In the genomic region with DNA sequence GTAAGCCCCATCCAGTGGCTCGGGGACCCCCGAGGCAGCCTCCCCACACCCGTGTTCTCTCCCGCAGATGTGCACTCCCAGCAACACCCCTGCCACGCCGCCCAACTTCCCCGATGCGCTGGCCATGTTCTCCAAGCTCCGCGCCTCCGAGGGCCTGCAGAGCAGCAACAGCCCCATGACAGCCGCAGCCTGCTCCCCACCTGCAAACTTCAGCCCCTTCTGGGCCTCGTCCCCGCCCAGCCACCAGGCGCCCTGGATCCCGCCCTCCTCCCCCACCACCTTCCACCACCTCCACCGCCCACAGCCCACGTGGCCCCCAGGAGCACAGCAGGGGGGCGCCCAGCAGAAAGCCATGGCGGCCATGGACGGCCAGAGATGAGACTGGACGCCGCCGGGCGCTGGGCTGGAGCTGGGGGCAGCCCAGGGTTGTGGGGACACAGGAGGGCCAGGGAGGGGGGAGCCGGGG, we compare ENCODE assay signal across 1 cellular context.
TF ChIP-seq lines count a peak whose summit lies in the region.

No MANE protein-coding gene starts in this region.

TF ChIP-seq in GM12878, 131 proteins besides CTCF, POLR2A, EP300 and RAD21:
- TF ChIP-seq SP1 (IDR thresholded peaks at IDR 0.05; ENCODE audit: low read depth, low read length): no peak
- 0 out of 2 replicates have a peak, but pooled peaks have one; percentile 12 for TF ChIP-seq NKRF (conservative IDR thresholded peaks at IDR 0.05)
- no peak for TF ChIP-seq ZBTB33 (IDR thresholded peaks at IDR 0.05)
- TF ChIP-seq ZNF274 (IDR thresholded peaks at IDR 0.05; ENCODE audit: insufficient read depth, insufficient read length): no peak
- peak; percentile 52; the same call in 1 of the 2 replicates for TF ChIP-seq BACH1 (IDR thresholded peaks at IDR 0.05; ENCODE audit: borderline replicate concordance)
- peak in 1 of 2 experiments; percentile 63; a peak in 2 of 3 replicates for TF ChIP-seq EGR1 (IDR thresholded peaks at IDR 0.05; ENCODE audit: borderline replicate concordance in 1 of 2, low read depth in 2 of 2, low read length in 2 of 2)
- TF ChIP-seq YY1 (IDR thresholded peaks at IDR 0.05; ENCODE audit: low read depth, low read length): peak; percentile 87
- 0 out of 3 replicates have a peak, but pooled peaks have one; percentile 12 for TF ChIP-seq POU2F2 (IDR thresholded peaks at IDR 0.05; ENCODE audit: borderline replicate concordance, low read depth, low read length)
- TF ChIP-seq NR2C1 (IDR thresholded peaks at IDR 0.05): no peak
- TF ChIP-seq FOXK2 (IDR thresholded peaks at IDR 0.05): no peak
- TF ChIP-seq HDAC6 (IDR thresholded peaks at IDR 0.05; ENCODE audit: unreplicated experiment): no peak
- TF ChIP-seq USF1 (IDR thresholded peaks at IDR 0.05; ENCODE audit: borderline replicate concordance, extremely low read length, insufficient read depth, low read depth, low read length): peak; percentile 81
- TF ChIP-seq HDAC2 (IDR thresholded peaks at IDR 0.05): no peak
- no peak for TF ChIP-seq IRF3 (IDR thresholded peaks at IDR 0.05)
- TF ChIP-seq CREM (IDR thresholded peaks at IDR 0.05; ENCODE audit: low read depth): no peak
- peak; percentile 3; the same call in 1 of the 2 replicates for TF ChIP-seq POLR2AphosphoS2 (IDR thresholded peaks at IDR 0.05; ENCODE audit: low read depth, low read length)
- TF ChIP-seq LARP7 (IDR thresholded peaks at IDR 0.05): no peak
- TF ChIP-seq BHLHE40 (IDR thresholded peaks at IDR 0.05; ENCODE audit: borderline replicate concordance in 1 of 2, low read depth in 2 of 2, low read length in 1 of 2): 0 out of 4 replicates have a peak, but pooled peaks of 1 of the 2 experiments have one; percentile 14
- TF ChIP-seq TCF12 (IDR thresholded peaks at IDR 0.05; ENCODE audit: low read depth, low read length): 0 out of 2 replicates have a peak, but pooled peaks have one; percentile 23
- TF ChIP-seq, protein P1, sequence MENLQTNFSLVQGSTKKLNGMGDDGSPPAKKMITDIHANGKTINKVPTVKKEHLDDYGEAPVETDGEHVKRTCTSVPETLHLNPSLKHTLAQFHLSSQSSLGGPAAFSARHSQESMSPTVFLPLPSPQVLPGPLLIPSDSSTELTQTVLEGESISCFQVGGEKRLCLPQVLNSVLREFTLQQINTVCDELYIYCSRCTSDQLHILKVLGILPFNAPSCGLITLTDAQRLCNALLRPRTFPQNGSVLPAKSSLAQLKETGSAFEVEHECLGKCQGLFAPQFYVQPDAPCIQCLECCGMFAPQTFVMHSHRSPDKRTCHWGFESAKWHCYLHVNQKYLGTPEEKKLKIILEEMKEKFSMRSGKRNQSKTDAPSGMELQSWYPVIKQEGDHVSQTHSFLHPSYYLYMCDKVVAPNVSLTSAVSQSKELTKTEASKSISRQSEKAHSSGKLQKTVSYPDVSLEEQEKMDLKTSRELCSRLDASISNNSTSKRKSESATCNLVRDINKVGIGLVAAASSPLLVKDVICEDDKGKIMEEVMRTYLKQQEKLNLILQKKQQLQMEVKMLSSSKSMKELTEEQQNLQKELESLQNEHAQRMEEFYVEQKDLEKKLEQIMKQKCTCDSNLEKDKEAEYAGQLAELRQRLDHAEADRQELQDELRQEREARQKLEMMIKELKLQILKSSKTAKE (IDR thresholded peaks at IDR 0.05; ENCODE audit: low read depth, poor library complexity, severe bottlenecking): no peak
- no peak for TF ChIP-seq MYB (IDR thresholded peaks at IDR 0.05; ENCODE audit: borderline replicate concordance, low read depth, low read length)
- 0 out of 2 replicates have a peak, but pooled peaks have one; percentile 6 for TF ChIP-seq HDGF (IDR thresholded peaks at IDR 0.05)
- TF ChIP-seq, protein P2, sequence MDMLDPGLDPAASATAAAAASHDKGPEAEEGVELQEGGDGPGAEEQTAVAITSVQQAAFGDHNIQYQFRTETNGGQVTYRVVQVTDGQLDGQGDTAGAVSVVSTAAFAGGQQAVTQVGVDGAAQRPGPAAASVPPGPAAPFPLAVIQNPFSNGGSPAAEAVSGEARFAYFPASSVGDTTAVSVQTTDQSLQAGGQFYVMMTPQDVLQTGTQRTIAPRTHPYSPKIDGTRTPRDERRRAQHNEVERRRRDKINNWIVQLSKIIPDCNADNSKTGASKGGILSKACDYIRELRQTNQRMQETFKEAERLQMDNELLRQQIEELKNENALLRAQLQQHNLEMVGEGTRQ (IDR thresholded peaks at IDR 0.05; ENCODE audit: borderline replicate concordance, low read depth, low read length): peak; percentile 6; the same call in 1 of the 2 replicates
TF ChIP-seq in GM12878: peak in this region for 11.
